In the genomic region with DNA sequence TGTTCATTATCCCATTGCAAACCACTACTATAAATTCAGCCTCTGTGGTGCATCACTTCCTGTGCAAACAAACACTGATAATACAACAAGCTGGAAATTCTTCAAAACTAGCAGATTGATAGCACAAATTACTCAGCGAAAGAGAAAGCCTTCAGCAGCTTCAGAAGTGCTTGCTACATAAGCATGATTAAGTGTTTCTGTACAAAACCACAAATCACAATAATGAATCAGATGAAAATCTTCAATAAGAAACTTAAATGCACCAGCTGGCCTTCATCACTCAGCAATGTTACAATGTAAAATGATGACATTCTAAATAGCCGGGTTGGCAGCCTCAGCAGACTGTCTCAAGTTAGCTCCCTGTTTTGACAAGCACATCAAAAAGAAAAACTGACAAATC, we compare ENCODE assay signal across 9 cellular contexts.
DNase-seq lines count a peak whose midpoint lies in the region; ATAC-seq and TF ChIP-seq lines count a peak whose summit lies in the region.
"Had no signal": no experiment of that assay in that cellular context is flagged by ENCODE, and none has a peak within 500 bp of the region (broad histone marks: within the 10 kb centered on the region; RNA-seq: fewer than 3 reads in every experiment).

No MANE protein-coding gene starts in this region.

- TF ChIP-seq CTCF in cardiac fibroblast (IDR thresholded peaks at IDR 0.05; ENCODE audit: low read depth, low read length): no peak
- TF ChIP-seq CTCF in retinal pigment epithelial cell (conservative IDR thresholded peaks at IDR 0.05; ENCODE audit: low read depth, low read length): no peak

- peak; percentile 60 for ATAC-seq in GM21360 (IDR thresholded peaks at IDR 0.05; ENCODE audit: unreplicated experiment)

- no peak overlapping the region for H3K4me3 ChIP-seq in cardiac fibroblast (replicated peaks in 1 of 2; ENCODE audit: low read depth in 2 of 2, low read length in 2 of 2)
- no peak overlapping the region for H3K4me3 ChIP-seq in retinal pigment epithelial cell (ENCODE audit: low read length)
- H3K4me3 ChIP-seq: cardiac muscle cell had no signal

- peak; percentile 2 for DNase-seq in NCI-H2227 (lab: John Stamatoyannopoulos, UW; ENCODE audit: unreplicated experiment)
- peak; percentile 59 to 64 for DNase-seq in cardiac fibroblast (ENCODE audit: low read depth in 2 of 2)
- DNase-seq in retinal pigment epithelial cell (ENCODE audit: low read depth): peak; percentile 64
- no peak for DNase-seq in NCI-H1092 treated with DMSO at 0.1 percent for 48 hours (lab: John Stamatoyannopoulos, UW)
- DNase-seq in activated T-cell treated with anti-CD3 and anti-CD28 coated beads, Interleukin-2, amount 50 U/mL, for 48 hours: no peak
- DNase-seq in NOMO-1 (lab: John Stamatoyannopoulos, UW; ENCODE audit: unreplicated experiment in 2 of 2): no peak
- DNase-seq: H7 had no signal

Comparison
In these comparisons a context has a peak if more than half of its experiments do, and no peak if none do; other contexts are left out.
1. DNase-seq: peak in NCI-H2227 (single experiment), cardiac fibroblast (2 of 2) and retinal pigment epithelial cell (single experiment); none in NCI-H1092 treated with DMSO at 0.1 percent for 48 hours (single experiment), activated T-cell treated with anti-CD3 and anti-CD28 coated beads, Interleukin-2, amount 50 U/mL, for 48 hours (0 of 2) and NOMO-1 (0 of 2).